Comparison of ENCODE assay signal across 25 cellular contexts in the genomic region with DNA sequence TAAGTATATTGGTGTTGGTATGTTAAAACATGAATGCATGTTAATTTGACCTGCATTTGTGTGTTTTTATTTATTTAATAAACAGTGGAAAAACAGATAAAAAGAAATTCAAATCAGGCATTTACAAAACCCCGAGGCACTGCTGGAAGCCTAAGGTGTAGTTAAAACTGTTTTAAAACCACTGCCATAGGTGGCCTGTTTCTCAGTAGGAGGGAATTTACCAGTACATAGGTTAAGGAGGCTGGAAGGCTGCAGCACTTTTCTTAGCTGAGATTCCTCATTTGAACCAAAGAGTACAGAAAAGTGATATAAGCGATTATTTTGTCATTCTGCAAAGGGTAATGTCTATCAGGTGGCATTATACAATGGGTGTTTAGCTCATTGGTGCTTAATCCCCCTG.
"Had no signal": no experiment of that assay in that cellular context is flagged by ENCODE, and none has a peak within 500 bp of the region (broad histone marks: within the 10 kb centered on the region; RNA-seq: fewer than 3 reads in every experiment).

No MANE protein-coding gene starts in this region.

- H3K27me3 ChIP-seq: body of pancreas, cardiac muscle cell, gastroesophageal sphincter, left lung, right lobe of liver, stomach, suprapubic skin, transverse colon had no signal

- H3K4me1 Mint-ChIP-seq: nephron had no signal

- H3K9me3 ChIP-seq: body of pancreas, gastroesophageal sphincter, left lung, right lobe of liver, stomach, suprapubic skin, transverse colon had no signal

- H3K4me3 Mint-ChIP-seq: activated T-cell treated with anti-CD3 and anti-CD28 coated beads, Interleukin-2, amount 50 U/mL, for 4 hours; endodermal cell; immature natural killer cell; nephron had no signal

- DNase-seq: activated CD4-positive, alpha-beta T cell treated with anti-CD3 and anti-CD28 coated beads for 1 hour; activated CD4-positive, alpha-beta T cell treated with anti-CD3 and anti-CD28 coated beads, Interleukin-2, amount 50 U/mL, for 1 hour; activated naive CD4-positive, alpha-beta T cell treated with anti-CD3 and anti-CD28 coated beads, Interleukin-2, amount 50 U/mL, for 16 hours; activated T-cell treated with anti-CD3 and anti-CD28 coated beads, Interleukin-2, amount 50 U/mL, for 4 hours; anterior cingulate cortex; body of pancreas; cortex of kidney; endodermal cell; head of caudate nucleus; hypothalamus; immature natural killer cell; left lung; nucleus accumbens; posterior cingulate gyrus; right lobe of liver; stimulated activated CD4-positive, alpha-beta T cell treated with anti-CD3 and anti-CD28 coated beads, Interleukin-1b, Interleukin-23, amount 100 ng/mL, for 48 hours; stomach; T-helper 1 cell; transverse colon; WERI-Rb-1 had no signal

- H3K36me3 ChIP-seq: WERI-Rb-1 had no signal

- H3K9me3 Mint-ChIP-seq: activated T-cell treated with anti-CD3 and anti-CD28 coated beads, Interleukin-2, amount 50 U/mL, for 4 hours; endodermal cell; nephron had no signal

- H3K27ac ChIP-seq: body of pancreas, cardiac muscle cell, gastroesophageal sphincter, left lung, right lobe of liver, skin epidermis, stomach, suprapubic skin, transverse colon, WERI-Rb-1 had no signal

- H3K4me3 ChIP-seq: body of pancreas, cardiac muscle cell, gastroesophageal sphincter, left lung, right lobe of liver, skin epidermis, stomach, suprapubic skin, transverse colon had no signal

- H3K4me1 ChIP-seq: body of pancreas, gastroesophageal sphincter, left lung, right lobe of liver, stomach, suprapubic skin, transverse colon had no signal

- ATAC-seq: activated T-cell treated with anti-CD3 and anti-CD28 coated beads, Interleukin-2, amount 50 U/mL, for 4 hours; body of pancreas; gastroesophageal sphincter; left lung; right lobe of liver had no signal
